Comparison of ENCODE assay signal across 11 cellular contexts in the genomic region with DNA sequence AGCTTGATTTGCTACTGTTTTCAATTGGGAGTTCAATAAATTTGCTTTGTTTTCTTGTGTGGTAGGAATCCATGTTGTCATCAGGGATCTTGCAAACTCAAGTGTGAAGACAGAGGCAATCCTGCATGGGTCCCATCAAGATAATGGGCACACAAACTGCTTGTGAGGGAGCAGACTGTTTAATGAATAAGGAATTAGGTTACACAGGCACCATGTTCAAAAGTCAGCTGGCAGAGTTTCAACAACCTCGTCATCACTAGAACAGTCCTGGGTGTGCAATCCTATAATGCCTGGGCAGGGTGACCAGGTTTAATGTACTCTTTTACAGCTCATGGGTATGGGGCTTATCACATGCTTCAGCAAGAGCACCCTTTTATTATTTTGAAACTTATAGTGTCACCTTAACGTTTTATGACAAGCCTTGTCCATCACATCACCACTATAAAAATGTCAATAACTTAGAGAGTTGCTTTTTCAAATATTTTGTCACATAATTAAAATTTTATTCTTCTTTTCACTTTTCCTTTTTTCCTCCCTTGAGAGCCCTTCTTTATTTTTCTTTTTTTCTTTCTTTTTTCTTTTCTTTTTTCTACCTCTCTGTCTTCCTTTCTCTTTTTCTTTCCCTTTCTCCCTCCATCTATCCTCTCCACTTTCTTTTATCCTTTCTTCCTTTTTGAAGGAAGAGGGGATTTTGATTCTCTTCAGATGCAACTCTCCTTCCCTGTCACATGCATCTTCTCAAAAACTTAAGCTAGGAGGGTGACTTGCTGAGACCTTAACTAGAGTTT.
DNase-seq lines count a peak whose midpoint lies in the region; ATAC-seq and TF ChIP-seq lines count a peak whose summit lies in the region.
"Had no signal": no experiment of that assay in that cellular context is flagged by ENCODE, and none has a peak within 500 bp of the region (broad histone marks: within the 10 kb centered on the region; RNA-seq: fewer than 3 reads in every experiment).

No MANE protein-coding gene starts in this region.

- H3K9me3 Mint-ChIP-seq in nephron progenitor cell = no peaks in the 10 kb centered on the region

- H3K27me3 Mint-ChIP-seq in nephron progenitor cell (ENCODE audit: low read depth, poor library complexity) = peaks cover 6% of the 10 kb centered on the region
- H3K27me3 Mint-ChIP-seq: activated naive CD8-positive, alpha-beta T cell had no signal

- TF ChIP-seq CTCF in fibroblast of pulmonary artery (IDR thresholded peaks at IDR 0.05; ENCODE audit: low read length, missing control alignments) (no peak), nephron progenitor cell (IDR thresholded peaks at IDR 0.05) (no peak), thyroid gland (IDR thresholded peaks at IDR 0.05) (no peak)

- DNase-seq in HK-2 (ENCODE audit: unreplicated experiment) = peak; percentile 24
- DNase-seq in fibroblast of pulmonary artery (ENCODE audit: low read depth) = peak; percentile 36
- no peak for DNase-seq in nephron progenitor cell
- no peak for DNase-seq in DMS79 (lab: John Stamatoyannopoulos, UW)
- DNase-seq in SK-N-DZ (ENCODE audit: low spot score) = no peak
- no peak for DNase-seq in thyroid gland
- DNase-seq: hypothalamus had no signal

- H3K4me1 Mint-ChIP-seq in nephron progenitor cell = no peaks in the 10 kb centered on the region

- 70 to 84% methylated on average over 2 of the region's 2 CpGs for WGBS in thyroid gland, 2 donors

- intact Hi-C loops in thyroid gland (cut with DNase I) = no loop called here

- ATAC-seq in GM18511 (IDR thresholded peaks at IDR 0.05; ENCODE audit: unreplicated experiment) (peak; percentile 63), GM21529 (IDR thresholded peaks at IDR 0.05; ENCODE audit: unreplicated experiment) (peak; percentile 14)

- no peak overlapping the region for H3K27ac Mint-ChIP-seq in nephron progenitor cell
- H3K27ac Mint-ChIP-seq: activated naive CD8-positive, alpha-beta T cell had no signal

- no peak overlapping the region for H3K27ac ChIP-seq in thyroid gland
- H3K27ac ChIP-seq: parathyroid adenoma had no signal

- no peaks in the 10 kb centered on the region for H3K36me3 Mint-ChIP-seq in nephron progenitor cell (ENCODE audit: low read depth)

- no peak for TF ChIP-seq POLR2A in thyroid gland (IDR thresholded peaks at IDR 0.05)

- H3K9me3 ChIP-seq in thyroid gland = no peaks in the 10 kb centered on the region

- H3K36me3 ChIP-seq in thyroid gland = no peaks in the 10 kb centered on the region

- no peak overlapping the region for H3K4me3 Mint-ChIP-seq in nephron progenitor cell
- H3K4me3 Mint-ChIP-seq: activated naive CD8-positive, alpha-beta T cell had no signal

- no peaks in the 10 kb centered on the region for H3K4me1 ChIP-seq in thyroid gland
- H3K4me1 ChIP-seq: parathyroid adenoma had no signal

- H3K4me3 ChIP-seq in fibroblast of pulmonary artery (replicated peaks; ENCODE audit: low read depth, low read length) = no peak overlapping the region
- H3K4me3 ChIP-seq in thyroid gland (replicated peaks in 1 of 3) = no peak overlapping the region

- H3K27me3 ChIP-seq in thyroid gland = no peaks in the 10 kb centered on the region

Comparison
In these comparisons a context has a peak if more than half of its experiments do, and no peak if none do; other contexts are left out.
1. DNase-seq: peak in HK-2 (single experiment) and fibroblast of pulmonary artery (single experiment); none in nephron progenitor cell (single experiment), DMS79 (single experiment), SK-N-DZ (single experiment) and thyroid gland (0 of 2).